ENCODE assay signal across 23 cellular contexts in genomic region chr5:34734321-34734720, GRCh38.
"Had no signal": no experiment of that assay in that cellular context is flagged by ENCODE, and none has a peak within 500 bp of the region (broad histone marks: within the 10 kb centered on the region; RNA-seq: fewer than 3 reads in every experiment).

No MANE protein-coding gene starts in this region.

- H3K36me3 ChIP-seq: gastrocnemius medialis, right atrium auricular region, spleen had no signal

- H3K9me3 Mint-ChIP-seq: activated naive CD4-positive, alpha-beta T cell treated with anti-CD3 and anti-CD28 coated beads, Interleukin-2, amount 50 U/mL, for 24 hours; activated naive CD8-positive, alpha-beta T cell treated with anti-CD3 and anti-CD28 coated beads, Interleukin-2, amount 50 U/mL, for 24 hours; activated T-helper 17 cell treated with anti-CD3 and anti-CD28 coated beads, Interleukin-2, amount 50 U/mL, for 72 hours; central memory CD8-positive, alpha-beta T cell; mesothelial cell of epicardium had no signal

- H3K4me1 Mint-ChIP-seq: activated naive CD4-positive, alpha-beta T cell treated with anti-CD3 and anti-CD28 coated beads, Interleukin-2, amount 50 U/mL, for 24 hours; activated naive CD8-positive, alpha-beta T cell treated with anti-CD3 and anti-CD28 coated beads, Interleukin-2, amount 50 U/mL, for 24 hours; activated T-helper 17 cell treated with anti-CD3 and anti-CD28 coated beads, Interleukin-2, amount 50 U/mL, for 72 hours; central memory CD8-positive, alpha-beta T cell; naive thymus-derived CD4-positive, alpha-beta T cell had no signal

- H3K9me3 ChIP-seq: esophagus muscularis mucosa, gastrocnemius medialis, right atrium auricular region, spleen, tibial nerve had no signal

- H3K4me3 ChIP-seq: esophagus muscularis mucosa, gastrocnemius medialis, right atrium auricular region, spleen, tibial nerve had no signal

- H3K27me3 Mint-ChIP-seq: activated T-helper 17 cell treated with anti-CD3 and anti-CD28 coated beads, Interleukin-2, amount 50 U/mL, for 72 hours had no signal

- H3K27ac Mint-ChIP-seq: activated naive CD4-positive, alpha-beta T cell treated with anti-CD3 and anti-CD28 coated beads, Interleukin-2, amount 50 U/mL, for 24 hours; activated naive CD8-positive, alpha-beta T cell treated with anti-CD3 and anti-CD28 coated beads, Interleukin-2, amount 50 U/mL, for 24 hours; activated T-helper 17 cell treated with anti-CD3 and anti-CD28 coated beads, Interleukin-2, amount 50 U/mL, for 72 hours; naive thymus-derived CD4-positive, alpha-beta T cell had no signal

- H3K4me3 Mint-ChIP-seq: activated naive CD4-positive, alpha-beta T cell treated with anti-CD3 and anti-CD28 coated beads, Interleukin-2, amount 50 U/mL, for 24 hours; activated naive CD8-positive, alpha-beta T cell treated with anti-CD3 and anti-CD28 coated beads, Interleukin-2, amount 50 U/mL, for 24 hours; activated T-helper 17 cell treated with anti-CD3 and anti-CD28 coated beads, Interleukin-2, amount 50 U/mL, for 72 hours; central memory CD8-positive, alpha-beta T cell; mesothelial cell of epicardium; naive thymus-derived CD4-positive, alpha-beta T cell had no signal

- H3K36me3 Mint-ChIP-seq: activated naive CD4-positive, alpha-beta T cell treated with anti-CD3 and anti-CD28 coated beads, Interleukin-2, amount 50 U/mL, for 24 hours; naive thymus-derived CD4-positive, alpha-beta T cell had no signal

- DNase-seq: activated CD4-positive, alpha-beta T cell treated with anti-CD3 and anti-CD28 coated beads for 48 hours; activated CD4-positive, alpha-beta T cell treated with anti-CD3 and anti-CD28 coated beads, Interleukin-2, amount 50 U/mL, for 48 hours; activated CD8-positive, alpha-beta memory T cell treated with anti-CD3 and anti-CD28 coated beads, Interleukin-2, amount 50 U/mL, for 4 hours; activated naive CD8-positive, alpha-beta T cell treated with anti-CD3 and anti-CD28 coated beads, Interleukin-2, amount 50 U/mL, for 24 hours; activated T-cell treated with anti-CD3 and anti-CD28 coated beads, Interleukin-2, amount 50 U/mL, for 1 hour; dermis blood vessel endothelial cell; effector CD4-positive, alpha-beta T cell; gastrocnemius medialis; glutamatergic neuron; islet precursor cell; left ventricle myocardium superior; naive thymus-derived CD4-positive, alpha-beta T cell; occipital lobe; spleen; stimulated activated naive CD4-positive, alpha-beta T cell treated with Interleukin-2 at 50 U/mL for 16 hours had no signal

- ATAC-seq: activated naive CD8-positive, alpha-beta T cell treated with anti-CD3 and anti-CD28 coated beads, Interleukin-2, amount 50 U/mL, for 24 hours; activated T-helper 17 cell treated with anti-CD3 and anti-CD28 coated beads, Interleukin-2, amount 50 U/mL, for 72 hours; gastrocnemius medialis; left ventricle myocardium superior; naive thymus-derived CD4-positive, alpha-beta T cell had no signal

- H3K27me3 ChIP-seq: esophagus muscularis mucosa, gastrocnemius medialis, right atrium auricular region, spleen, tibial nerve had no signal

- H3K27ac ChIP-seq: gastrocnemius medialis, right atrium auricular region, VCaP had no signal

- H3K4me1 ChIP-seq: gastrocnemius medialis had no signal
